Comparison of ENCODE assay signal across 8 cellular contexts in the genomic region with DNA sequence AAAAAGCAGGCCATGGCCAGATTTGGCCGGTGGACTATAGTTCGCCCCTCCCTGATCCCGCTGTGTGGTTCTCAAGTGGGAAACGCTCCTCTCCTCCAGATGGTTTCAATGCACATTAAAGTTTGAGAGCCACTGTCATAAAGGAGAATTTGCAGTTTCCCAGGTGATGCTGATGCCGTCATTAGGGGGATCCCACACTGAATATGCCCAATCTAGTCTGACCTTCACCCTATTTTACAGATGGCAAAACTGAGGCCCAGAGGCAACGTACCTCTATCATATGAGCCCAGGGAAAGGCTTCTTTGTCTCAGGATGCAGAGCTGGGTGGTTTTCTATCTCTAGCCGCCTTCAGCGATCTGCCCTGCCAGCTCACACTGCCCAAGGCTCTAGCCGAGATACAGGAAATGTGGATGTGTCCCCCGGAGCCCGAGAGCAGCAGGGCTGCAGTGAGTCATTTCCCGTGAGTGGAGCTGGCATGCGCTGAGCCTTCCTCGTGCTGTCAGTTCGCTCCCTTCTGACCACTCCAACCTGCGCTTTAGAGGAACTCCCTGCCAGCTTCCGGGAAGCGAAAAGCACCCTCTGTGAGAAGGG.
DNase-seq lines count a peak whose midpoint lies in the region; ATAC-seq and TF ChIP-seq lines count a peak whose summit lies in the region.

No MANE protein-coding gene starts in this region.

- ATAC-seq in GM21529 (IDR thresholded peaks at IDR 0.05; ENCODE audit: unreplicated experiment): peak; percentile 63

- in situ Hi-C loops in Caki2 (cut with HindIII; ENCODE audit: low pct_unique_long_range_greater_than_20kb, low sequenced_read_pairs): no loop called here

- peak; percentile 32; the same call in 1 of the 2 replicates for TF ChIP-seq RAD21 in Ishikawa (IDR thresholded peaks at IDR 0.05; ENCODE audit: low read depth)

- peak; percentile 55 for DNase-seq in Caki2 (ENCODE audit: low read depth)
- peak; percentile 70 for DNase-seq in activated CD4-positive, CD25-positive, alpha-beta regulatory T cell treated with anti-CD3 and anti-CD28 coated beads, Interleukin-2, amount 50 U/mL, for 72 hours
- DNase-seq in cerebellar cortex (ENCODE audit: low spot score): peak; percentile 88
- peak; percentile 92 to 96 for DNase-seq in lung microvascular endothelial cell (ENCODE audit: low read depth in 2 of 2)
- DNase-seq in stimulated activated CD8-positive, alpha-beta memory T cell treated with anti-CD3 and anti-CD28 coated beads, Interleukin-2, amount 100 ng/mL, for 48 hours (ENCODE audit: low read depth in 2 of 2): peak; percentile 64 to 69
- no peak for DNase-seq in NCI-H2171 treated with DMSO at 0.1 percent for 48 hours (lab: John Stamatoyannopoulos, UW)

- peak; percentile 88 for TF ChIP-seq EP300 in Ishikawa (IDR thresholded peaks at IDR 0.05; ENCODE audit: borderline replicate concordance)

TF ChIP-seq in Ishikawa, 13 proteins besides CTCF, POLR2A, EP300 and RAD21:
- peak; percentile 79 for TF ChIP-seq TEAD4 (IDR thresholded peaks at IDR 0.05)
- peak; percentile 75; the same call in 1 of the 2 replicates for TF ChIP-seq NFIC (IDR thresholded peaks at IDR 0.05)
- no peak for TF ChIP-seq ZBTB7A (IDR thresholded peaks at IDR 0.05; ENCODE audit: low read depth)
- TF ChIP-seq, protein P1, sequence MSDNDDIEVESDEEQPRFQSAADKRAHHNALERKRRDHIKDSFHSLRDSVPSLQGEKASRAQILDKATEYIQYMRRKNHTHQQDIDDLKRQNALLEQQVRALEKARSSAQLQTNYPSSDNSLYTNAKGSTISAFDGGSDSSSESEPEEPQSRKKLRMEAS (IDR thresholded peaks at IDR 0.05): peak; percentile 92
- peak; percentile 90 for TF ChIP-seq TCF12 (IDR thresholded peaks at IDR 0.05; ENCODE audit: low read depth)
